ENCODE assay signal across 11 cellular contexts in genomic region chr20:37758332-37758731, GRCh38.
DNase-seq lines count a peak whose midpoint lies in the region; ATAC-seq and TF ChIP-seq lines count a peak whose summit lies in the region.
"Had no signal": no experiment of that assay in that cellular context is flagged by ENCODE, and none has a peak within 500 bp of the region (broad histone marks: within the 10 kb centered on the region; RNA-seq: fewer than 3 reads in every experiment).

No MANE protein-coding gene starts in this region.

- no peaks in the 10 kb centered on the region for H3K9me3 ChIP-seq in WERI-Rb-1 (ENCODE audit: severe bottlenecking)
- H3K9me3 ChIP-seq: left lung had no signal

- H3K27me3 ChIP-seq in BJ (ENCODE audit: control insufficient read depth, insufficient read depth, low read length) (no peaks in the 10 kb centered on the region), WERI-Rb-1 (ENCODE audit: insufficient read depth, low read depth, severe bottlenecking) (no peaks in the 10 kb centered on the region)
- H3K27me3 ChIP-seq: left lung had no signal

- H3K36me3 ChIP-seq in BJ (ENCODE audit: control insufficient read depth, insufficient read depth, low read length) (0 out of 2 replicates have a peak, but pooled peaks cover 6% of the 10 kb centered on the region), WERI-Rb-1 (peaks cover 8% of the 10 kb centered on the region; the same call in 1 of the 2 replicates)

- DNase-seq in BJ (ENCODE audit: low read depth) (no peak), WERI-Rb-1 (peak; percentile 54), iPS DF 19.7 (ENCODE audit: low read depth, low spot score) (peak; percentile 15), NCI-H446 (lab: John Stamatoyannopoulos, UW) (no peak), NCI-H187 treated with DMSO at 0.1 percent for 48 hours (lab: John Stamatoyannopoulos, UW) (no peak), SKM-1 treated with dmso at 0.1 percent for 144 hours (lab: John Stamatoyannopoulos, UW; ENCODE audit: unreplicated experiment) (no peak)
- no peak for DNase-seq in naive thymus-derived CD8-positive, alpha-beta T cell
- DNase-seq: IMR-90, left lung, NCI-H526 treated with DMSO at 0.1 percent for 48 hours had no signal

- POLR2A ChIA-PET in BJ (lab: Charles Lee) = no interaction called here
- POLR2A ChIA-PET in naive thymus-derived CD8-positive, alpha-beta T cell (lab: Charles Lee) = no interaction called here

- no peak for ATAC-seq in naive thymus-derived CD8-positive, alpha-beta T cell
- ATAC-seq: left lung had no signal

- H3K27ac Mint-ChIP-seq in naive thymus-derived CD8-positive, alpha-beta T cell = no peak overlapping the region

- no peaks in the 10 kb centered on the region for H3K9me3 Mint-ChIP-seq in naive thymus-derived CD8-positive, alpha-beta T cell

- H3K4me3 ChIP-seq in BJ (ENCODE audit: low read depth, low read length) = no peak overlapping the region
- no peak overlapping the region for H3K4me3 ChIP-seq in GM12875 (ENCODE audit: low read depth, low read length)
- no peak overlapping the region for H3K4me3 ChIP-seq in WERI-Rb-1 (ENCODE audit: low read depth, low read length)
- H3K4me3 ChIP-seq: left lung had no signal

- H3K4me1 Mint-ChIP-seq in naive thymus-derived CD8-positive, alpha-beta T cell = peaks cover 0 to 11% (median 4%) of the 10 kb centered on the region in 4 donors

- CTCF ChIA-PET in BJ (lab: Yijun Ruan, JAX) = interaction anchor here (0.7 to 1.2 kb wide), 2 partner anchors 20 to 297 kb away, joined by 3 to 4 read pairs; no protein-coding TSS in a partner anchor

- no peak overlapping the region for H3K27ac ChIP-seq in WERI-Rb-1
- H3K27ac ChIP-seq: left lung had no signal

- no peaks in the 10 kb centered on the region for H3K27me3 Mint-ChIP-seq in naive thymus-derived CD8-positive, alpha-beta T cell

- no peak overlapping the region for H3K4me3 Mint-ChIP-seq in naive thymus-derived CD8-positive, alpha-beta T cell

- H3K36me3 Mint-ChIP-seq in naive thymus-derived CD8-positive, alpha-beta T cell = peaks cover 17 to 71% (median 28%) of the 10 kb centered on the region in 3 donors

- TF ChIP-seq CTCF in BJ (IDR thresholded peaks at IDR 0.05; ENCODE audit: insufficient read depth, low read depth, low read length) (0 out of 2 replicates have a peak, but pooled peaks have one; percentile 12), GM12875 (IDR thresholded peaks at IDR 0.05; ENCODE audit: borderline replicate concordance, insufficient read depth, low read depth, low read length) (peak; percentile 41), WERI-Rb-1 (IDR thresholded peaks at IDR 0.05; ENCODE audit: low read depth, low read length) (peak; percentile 70)

Comparison
In these comparisons a context has a peak if more than half of its experiments do, and no peak if none do; other contexts are left out.
1. DNase-seq: peak in WERI-Rb-1 (single experiment) and iPS DF 19.7 (single experiment); none in BJ (single experiment), NCI-H446 (0 of 2), NCI-H187 treated with DMSO at 0.1 percent for 48 hours (single experiment), SKM-1 treated with dmso at 0.1 percent for 144 hours (single experiment) and naive thymus-derived CD8-positive, alpha-beta T cell (0 of 10).
2. CTCF ChIP-seq: peak in every context shown above with its lines; median percentile 70 in WERI-Rb-1; 41 in GM12875; 12 in BJ.